In genomic region chr13:58495668-58496067, GRCh38 we compare ENCODE assay signal across 19 cellular contexts.
A peak's percentile ranks its signal among the peaks of the same experiment; 100 is the strongest.
DNase-seq lines count a peak whose midpoint lies in the region; ATAC-seq, FAIRE-seq and TF ChIP-seq lines count a peak whose summit lies in the region.
"Had no signal": no experiment of that assay in that cellular context is flagged by ENCODE, and none has a peak within 500 bp of the region (broad histone marks: within the 10 kb centered on the region; RNA-seq: fewer than 3 reads in every experiment).

No MANE protein-coding gene starts in this region.

- no peak for TF ChIP-seq CTCF in kidney (IDR thresholded peaks at IDR 0.05; ENCODE audit: borderline replicate concordance, extremely low read depth, insufficient read depth)

- DNase-seq in NOMO-1 treated with DMSO at 0.1 percent for 48 hours (lab: John Stamatoyannopoulos, UW; ENCODE audit: unreplicated experiment) (peak; percentile 4), NOMO-1 (lab: John Stamatoyannopoulos, UW; ENCODE audit: unreplicated experiment in 2 of 2) (no peak), OCI-M1 (lab: John Stamatoyannopoulos, UW) (peak; percentile 65), kidney (no peak), NCI-H510A (lab: John Stamatoyannopoulos, UW) (no peak)
- no peak for DNase-seq in stimulated activated naive CD8-positive, alpha-beta T cell treated with anti-CD3 and anti-CD28 coated beads, Interleukin-15, Interleukin-2, amounts not matched to agents 100 U/mL and 50 U/mL, for 24 hours
- DNase-seq in activated T-cell treated with anti-CD3 and anti-CD28 coated beads, Interleukin-2, amount 50 U/mL, for 1 hour, result no peak
- DNase-seq: C1 segment of cervical spinal cord; Calu3; CD4-positive, alpha-beta T cell; DMS 273 treated with DMSO at 0.1 percent for 48 hours; DMS79 treated with DMSO at 0.1 percent for 48 hours; EL; HCEC 1CT; HFFc6 had no signal

- H3K9ac ChIP-seq in kidney (ENCODE audit: low read length in 2 of 2), result no peak overlapping the region

- H3K9me3 ChIP-seq in kidney (ENCODE audit: control insufficient read depth in 1 of 2, low read length in 2 of 2), result no peaks in the 10 kb centered on the region

- no peaks in the 10 kb centered on the region for H3K4me1 ChIP-seq in kidney (ENCODE audit: control insufficient read depth in 1 of 2, insufficient read depth in 1 of 2, low read depth in 1 of 2, low read length in 2 of 2)

- H3K36me3 ChIP-seq in kidney (ENCODE audit: control insufficient read depth in 1 of 2, insufficient read depth in 2 of 2, low read length in 2 of 2), result no peaks in the 10 kb centered on the region

- intact Hi-C loops in kidney (cut with DNase I), result no loop called here

- FAIRE-seq in kidney (lab: Jason Lieb, UNC), result peak; percentile 62
- FAIRE-seq: G401.6, GM12892, GM19239, H1 had no signal

- no peak overlapping the region for H3K27ac ChIP-seq in kidney (ENCODE audit: low read depth in 2 of 2, low read length in 2 of 2)

- no peak overlapping the region for H3K4me3 ChIP-seq in kidney (ENCODE audit: low read length in 2 of 2)

- ATAC-seq in stimulated activated naive CD8-positive, alpha-beta T cell treated with anti-CD3 and anti-CD28 coated beads, Interleukin-15, Interleukin-2, amounts not matched to agents 100 U/mL and 50 U/mL, for 24 hours, result no peak

Comparison
In these comparisons a context has a peak if more than half of its experiments do, and no peak if none do; other contexts are left out.
1. DNase-seq: peak in NOMO-1 treated with DMSO at 0.1 percent for 48 hours (single experiment) and OCI-M1 (single experiment); none in NOMO-1 (0 of 2), kidney (single experiment), stimulated activated naive CD8-positive, alpha-beta T cell treated with anti-CD3 and anti-CD28 coated beads, Interleukin-15, Interleukin-2, amounts not matched to agents 100 U/mL and 50 U/mL, for 24 hours (single experiment), NCI-H510A (single experiment) and activated T-cell treated with anti-CD3 and anti-CD28 coated beads, Interleukin-2, amount 50 U/mL, for 1 hour (single experiment).